ENCODE assay signal across 9 cellular contexts in genomic region chr5:133789428-133789827, GRCh38.
"Had no signal": no experiment of that assay in that cellular context is flagged by ENCODE, and none has a peak within 500 bp of the region (broad histone marks: within the 10 kb centered on the region; RNA-seq: fewer than 3 reads in every experiment).

No MANE protein-coding gene starts in this region.

- FAIRE-seq: H1, H54, K562 had no signal

- ATAC-seq: HCT116, K562 had no signal

- H3K27ac Mint-ChIP-seq: GM23338, HFFc6 had no signal

- H3K4me3 ChIP-seq: GM23338, HAP-1, K562 had no signal

- H3K4me2 ChIP-seq: GM23338 had no signal

- H3K9me3 Mint-ChIP-seq: GM23338, HFFc6 had no signal

- H3K36me3 ChIP-seq: HAP-1 had no signal

- H3K4me3 Mint-ChIP-seq: GM23338, HFFc6 had no signal

- H2AFZ ChIP-seq: GM23338 had no signal

- DNase-seq: HFFc6, IMR-90 had no signal

- H3K27ac ChIP-seq: HL-60 had no signal

- H3K9me3 ChIP-seq: HAP-1 had no signal
